23 cellular contexts compared by ENCODE assay signal in genomic region chr1:58266242-58266641, GRCh38.
DNase-seq lines count a peak whose midpoint lies in the region; ATAC-seq and TF ChIP-seq lines count a peak whose summit lies in the region.
"Had no signal": no experiment of that assay in that cellular context is flagged by ENCODE, and none has a peak within 500 bp of the region (broad histone marks: within the 10 kb centered on the region; RNA-seq: fewer than 3 reads in every experiment).

No MANE protein-coding gene starts in this region.

- H3F3A ChIP-seq in SK-N-SH (replicated peaks; ENCODE audit: insufficient read depth) = no peaks in the 10 kb centered on the region

- CTCF ChIA-PET in SK-N-SH (lab: Yijun Ruan, JAX) = no interaction called here

- H3K36me3 ChIP-seq in SK-N-SH (replicated peaks in 1 of 2; ENCODE audit: control insufficient read depth in 1 of 2, insufficient read depth in 2 of 2, low read length in 1 of 2) = no peaks in the 10 kb centered on the region

- ATAC-seq in left colon = no peak
- ATAC-seq: A549 had no signal

- TF ChIP-seq CTCF in SK-N-SH (IDR thresholded peaks at IDR 0.05) = no peak

- no peak for TF ChIP-seq EP300 in SK-N-SH (IDR thresholded peaks at IDR 0.05; ENCODE audit: borderline replicate concordance in 1 of 2, low read depth in 1 of 2, low read length in 1 of 2)

- H3K4me2 ChIP-seq in SK-N-SH = no peak overlapping the region
- H3K4me2 ChIP-seq: A549 had no signal

- DNase-seq in DMS 273 treated with DMSO at 0.1 percent for 48 hours (lab: John Stamatoyannopoulos, UW) (peak; percentile 88), NCI-H2171 (lab: John Stamatoyannopoulos, UW) (peak; percentile 61), NCI-H82 treated with DMSO at 0.1 percent for 48 hours (lab: John Stamatoyannopoulos, UW; ENCODE audit: unreplicated experiment) (peak; percentile 2), superior temporal gyrus (ENCODE audit: extremely low spot score) (peak; percentile 55), ecto neural progenitor cell (ENCODE audit: low spot score) (no peak), left colon (no peak), SK-N-SH (no peak)
- DNase-seq: AML-193; C1 segment of cervical spinal cord; CD4-positive, alpha-beta memory T cell; DMS153; H7; KBM-7; MV-4-11; NCI-H1105; NCI-H1436 treated with DMSO at 0.1 percent for 48 hours; NCI-H2081 treated with DMSO at 0.1 percent for 48 hours; NCI-H526; SIG-M5; SW 1271 had no signal

- no peaks in the 10 kb centered on the region for H3K27me3 ChIP-seq in SK-N-SH (ENCODE audit: insufficient read depth)

- H3K4me1 ChIP-seq in SK-N-SH (ENCODE audit: control insufficient read depth in 1 of 2, insufficient read depth in 2 of 2, low read depth in 1 of 2, low read length in 1 of 2) = no peaks in the 10 kb centered on the region
- H3K4me1 ChIP-seq: A549 had no signal

- WGBS in SK-N-SH (ENCODE audit: low lambda C conversion rate) = 14% methylated on average over 3 of the region's 3 CpGs

- no peak overlapping the region for H3K27ac ChIP-seq in SK-N-SH (ENCODE audit: low read depth in 2 of 2, low read length in 1 of 2)
- H3K27ac ChIP-seq: A549, GM23248, SK-N-MC had no signal

- no peaks in the 10 kb centered on the region for H4K20me1 ChIP-seq in SK-N-SH (ENCODE audit: insufficient read depth)

- no peak for TF ChIP-seq RAD21 in SK-N-SH (IDR thresholded peaks at IDR 0.05; ENCODE audit: low read length)

- no peak overlapping the region for H2AFZ ChIP-seq in SK-N-SH (ENCODE audit: low read depth)
- H2AFZ ChIP-seq: GM23248 had no signal

- no peaks in the 10 kb centered on the region for H3K79me2 ChIP-seq in SK-N-SH (ENCODE audit: insufficient read depth)

- no peak overlapping the region for H3K4me3 ChIP-seq in SK-N-SH (ENCODE audit: low read depth in 2 of 2, low read length in 1 of 2)
- H3K4me3 ChIP-seq: A549, GM23248, SK-N-MC had no signal

- POLR2A ChIA-PET in SK-N-SH (lab: Yijun Ruan, JAX) = no interaction called here

- no peak overlapping the region for H3K9ac ChIP-seq in SK-N-SH
- H3K9ac ChIP-seq: GM23248 had no signal

- no peaks in the 10 kb centered on the region for H3K9me3 ChIP-seq in SK-N-SH
- H3K9me3 ChIP-seq: A549 had no signal

- no peaks in the 10 kb centered on the region for H3K9me2 ChIP-seq in SK-N-SH

- intact Hi-C loops in left colon (cut with DNase I, micrococcal nuclease) = no loop called here

TF ChIP-seq in SK-N-SH, 30 proteins besides CTCF, POLR2A, EP300 and RAD21:
- no peak for TF ChIP-seq YY1 (IDR thresholded peaks at IDR 0.05; ENCODE audit: low read depth)
- TF ChIP-seq ZBTB33 (IDR thresholded peaks at IDR 0.05; ENCODE audit: borderline replicate concordance, low read depth) = no peak
- TF ChIP-seq NFIC (IDR thresholded peaks at IDR 0.05; ENCODE audit: borderline replicate concordance) = no peak
- no peak for TF ChIP-seq NRF1 (IDR thresholded peaks at IDR 0.05; ENCODE audit: low read depth, low read length)
- TF ChIP-seq EZH2phosphoT487 (IDR thresholded peaks at IDR 0.05; ENCODE audit: borderline replicate concordance, low read depth) = no peak
- TF ChIP-seq ELF1 (IDR thresholded peaks at IDR 0.05) = no peak
- TF ChIP-seq REST (IDR thresholded peaks at IDR 0.05; ENCODE audit: low read depth, low read length) = no peak
- TF ChIP-seq MEF2A (IDR thresholded peaks at IDR 0.05; ENCODE audit: borderline replicate concordance, low read depth) = no peak
- no peak for TF ChIP-seq JUND (IDR thresholded peaks at IDR 0.05)
- TF ChIP-seq PBX3 (IDR thresholded peaks at IDR 0.05) = no peak
- no peak for TF ChIP-seq USF2 (IDR thresholded peaks at IDR 0.05; ENCODE audit: borderline replicate concordance, low read depth, low read length)
- no peak for TF ChIP-seq IRF3 (IDR thresholded peaks at IDR 0.05; ENCODE audit: low read depth, low read length)

Comparison
In these comparisons a context has a peak if more than half of its experiments do, and no peak if none do; other contexts are left out.
1. DNase-seq: peak in DMS 273 treated with DMSO at 0.1 percent for 48 hours (single experiment), NCI-H2171 (single experiment), NCI-H82 treated with DMSO at 0.1 percent for 48 hours (single experiment) and superior temporal gyrus (single experiment); none in ecto neural progenitor cell (single experiment), left colon (0 of 2) and SK-N-SH (single experiment).